Comparison of ENCODE assay signal across 17 cellular contexts in genomic region chr19:20197747-20198146, GRCh38. TPM values are rescaled to one million over a fixed set of nuclear protein-coding genes. Genes with fewer than 3 reads are reported as not detected.
DNase-seq lines count a peak whose midpoint lies in the region; ATAC-seq, FAIRE-seq and TF ChIP-seq lines count a peak whose summit lies in the region.
"Had no signal": no experiment of that assay in that cellular context is flagged by ENCODE, and none has a peak within 500 bp of the region (broad histone marks: within the 10 kb centered on the region; RNA-seq: fewer than 3 reads in every experiment).

No MANE protein-coding gene starts in this region.

- no peak for ATAC-seq in stimulated activated naive CD8-positive, alpha-beta T cell treated with anti-CD3 and anti-CD28 coated beads, Interleukin-15, amount 100 ng/mL, for 72 hours
- ATAC-seq in stimulated activated naive CD8-positive, alpha-beta T cell treated with anti-CD3 and anti-CD28 coated beads, Interleukin-15, Interleukin-2, amounts not matched to agents 100 U/mL and 50 U/mL, for 24 hours: no peak

- no peak overlapping the region for H3K27ac Mint-ChIP-seq in stimulated activated naive CD8-positive, alpha-beta T cell treated with anti-CD3 and anti-CD28 coated beads, Interleukin-15, amount 100 ng/mL, for 72 hours
- H3K27ac Mint-ChIP-seq: CD4-positive, alpha-beta memory T cell had no signal

- H3K27ac ChIP-seq in BLaER1 treated with 17β-estradiol and CSF1 and Interleukin-3, amounts not matched to agents 10 nM and 100 nM: no peak overlapping the region
- H3K27ac ChIP-seq in HEK293 (ENCODE audit: extremely low read depth, low read depth, low read length) (no peak overlapping the region), H1 (ENCODE audit: low read depth, low read length) (no peak overlapping the region), subcutaneous abdominal adipose tissue (ENCODE audit: low read depth, low read length) (no peak overlapping the region)
- H3K27ac ChIP-seq: C4-2B had no signal

- H2BK15ac ChIP-seq in H1 (ENCODE audit: low read length): no peak overlapping the region

- H2BK5ac ChIP-seq in H1 (ENCODE audit: low read depth, low read length): no peak overlapping the region

- no peaks in the 10 kb centered on the region for H4K20me1 ChIP-seq in BLaER1 treated with 17β-estradiol and CSF1 and Interleukin-3, amounts not matched to agents 10 nM and 100 nM
- H4K20me1 ChIP-seq in H1 (replicated peaks in 1 of 2; ENCODE audit: control insufficient read depth in 1 of 2, insufficient read depth in 2 of 2, low read length in 2 of 2): no peaks in the 10 kb centered on the region

- H3K14ac ChIP-seq in H1 (ENCODE audit: insufficient read length): no peak overlapping the region

- no peak overlapping the region for H3K4me3 Mint-ChIP-seq in stimulated activated naive CD8-positive, alpha-beta T cell treated with anti-CD3 and anti-CD28 coated beads, Interleukin-15, amount 100 ng/mL, for 72 hours
- H3K4me3 Mint-ChIP-seq: CD4-positive, alpha-beta memory T cell had no signal

- H3K4me3 ChIP-seq in BLaER1 treated with 17β-estradiol and CSF1 and Interleukin-3, amounts not matched to agents 10 nM and 100 nM: peak overlapping the region in 9 of 10 experiments; percentile 26 to 54 (median 41); a peak in 12 of 20 replicates
- H3K4me3 ChIP-seq in HEK293 (ENCODE audit: low read depth, low read length) (no peak overlapping the region), H1 (ENCODE audit: extremely low read depth in 1 of 4, insufficient read depth in 2 of 4, low read depth in 3 of 4, low read length in 4 of 4) (no peak overlapping the region), subcutaneous abdominal adipose tissue (ENCODE audit: low read depth in 1 of 5, low read length in 5 of 5) (peak overlapping the region in 3 of 5 donors; percentile 29 to 34 (median 34))

- no peaks in the 10 kb centered on the region for H3K27me3 Mint-ChIP-seq in stimulated activated naive CD8-positive, alpha-beta T cell treated with anti-CD3 and anti-CD28 coated beads, Interleukin-15, amount 100 ng/mL, for 72 hours
- H3K27me3 Mint-ChIP-seq: CD4-positive, alpha-beta memory T cell had no signal

- H3K4ac ChIP-seq in H1 (replicated peaks; ENCODE audit: insufficient read length, low read depth, low read length): no peak overlapping the region

- H3K23me2 ChIP-seq in H1 (ENCODE audit: low read depth, low read length): no peaks in the 10 kb centered on the region

- H3K4me1 ChIP-seq in BLaER1 treated with 17β-estradiol and CSF1 and Interleukin-3, amounts not matched to agents 10 nM and 100 nM: no peaks in the 10 kb centered on the region
- no peaks in the 10 kb centered on the region for H3K4me1 ChIP-seq in HEK293 (ENCODE audit: control insufficient read depth, insufficient read depth, low read length)
- no peaks in the 10 kb centered on the region for H3K4me1 ChIP-seq in H1 (replicated peaks in 1 of 4; ENCODE audit: control insufficient read depth in 3 of 4, insufficient read depth in 4 of 4, low read length in 3 of 4)
- H3K4me1 ChIP-seq in subcutaneous abdominal adipose tissue (ENCODE audit: control insufficient read depth in 5 of 5, insufficient read depth in 5 of 5, low read length in 5 of 5): no peaks in the 10 kb centered on the region

- TF ChIP-seq CTCF in HEK293 (tag by site-specific recombination; IDR thresholded peaks at IDR 0.05) (no peak), H1 (IDR thresholded peaks at IDR 0.05; ENCODE audit: control extremely low read depth in 1 of 3, insufficient read depth in 1 of 3, low read depth in 1 of 3, low read length in 3 of 3) (no peak)

- H3K79me1 ChIP-seq in H1 (ENCODE audit: low read depth, low read length): no peaks in the 10 kb centered on the region

- no peak for TF ChIP-seq EP300 in H1 (IDR thresholded peaks at IDR 0.05; ENCODE audit: borderline replicate concordance in 1 of 2, low read depth in 2 of 2, low read length in 2 of 2)

- CTCF ChIA-PET in HEK293 (lab: Yijun Ruan, JAX) (interaction anchor here (0.6 kb wide), 1 partner anchor 36 kb away, joined by 3 read pairs; no protein-coding TSS in a partner anchor), H1 (lab: Charles Lee; ENCODE audit: partially characterized antibody) (no interaction called here)

- H4K8ac ChIP-seq in H1 (ENCODE audit: extremely low read depth, insufficient read depth, low read length): no peak overlapping the region

- H3K23ac ChIP-seq in H1 (ENCODE audit: insufficient read length): no peak overlapping the region

- TF ChIP-seq POLR2A in H1 (IDR thresholded peaks at IDR 0.05; ENCODE audit: control extremely low read depth in 1 of 2, low read depth in 2 of 2, low read length in 2 of 2): no peak

- H3K27me3 ChIP-seq in BLaER1 treated with 17β-estradiol and CSF1 and Interleukin-3, amounts not matched to agents 10 nM and 100 nM: no peaks in the 10 kb centered on the region
- no peaks in the 10 kb centered on the region for H3K27me3 ChIP-seq in H1 (replicated peaks in 1 of 4; ENCODE audit: control insufficient read depth in 3 of 4, extremely low read depth in 1 of 4, insufficient read depth in 3 of 4, low read length in 3 of 4)
- no peaks in the 10 kb centered on the region for H3K27me3 ChIP-seq in subcutaneous abdominal adipose tissue (ENCODE audit: control insufficient read depth in 5 of 5, insufficient read depth in 4 of 5, low read length in 5 of 5)

- H4K91ac ChIP-seq in H1 (replicated peaks; ENCODE audit: insufficient read length, low read length): no peak overlapping the region

- no peak for FAIRE-seq in H1 (lab: Jason Lieb, UNC)
- FAIRE-seq: GM12892, GM19239, H54 had no signal

- no peak overlapping the region for H2BK120ac ChIP-seq in H1 (replicated peaks; ENCODE audit: low read depth, low read length)

- peaks cover 81 to 100% (median 92%) of the 10 kb centered on the region in 11 experiments for H3K36me3 ChIP-seq in BLaER1 treated with 17β-estradiol and CSF1 and Interleukin-3, amounts not matched to agents 10 nM and 100 nM
- H3K36me3 ChIP-seq in HEK293 (ENCODE audit: control insufficient read depth in 2 of 2, insufficient read depth in 1 of 2, low read length in 2 of 2): no peaks in the 10 kb centered on the region
- H3K36me3 ChIP-seq in H1 (ENCODE audit: control insufficient read depth in 2 of 4, insufficient read depth in 4 of 4, low read length in 3 of 4): peaks cover 0 to 48% (median 24%) of the 10 kb centered on the region in 4 experiments; a peak in 6 of 8 replicates
- peaks cover 10 to 21% (median 14%) of the 10 kb centered on the region in 5 donors for H3K36me3 ChIP-seq in subcutaneous abdominal adipose tissue (ENCODE audit: control insufficient read depth in 5 of 5, insufficient read depth in 5 of 5, low read length in 5 of 5)

- no peak for TF ChIP-seq RAD21 in H1 (IDR thresholded peaks at IDR 0.05 in 1 of 2, conservative IDR thresholded peaks at IDR 0.05 in 1 of 2; ENCODE audit: low read depth in 2 of 2, low read length in 2 of 2)

- no peak overlapping the region for H2BK20ac ChIP-seq in H1 (ENCODE audit: low read length)

- H3K9me3 ChIP-seq in BLaER1 treated with 17β-estradiol and CSF1 and Interleukin-3, amounts not matched to agents 10 nM and 100 nM (replicated peaks in 1 of 11): peaks cover 94 to 100% (median 97%) of the 10 kb centered on the region in 11 experiments
- no peaks in the 10 kb centered on the region for H3K9me3 ChIP-seq in HEK293 (ENCODE audit: control insufficient read depth, insufficient read depth, low read depth, low read length)
- peaks cover 12 to 19% of the 10 kb centered on the region in 2 experiments; a peak in 3 of 4 replicates for H3K9me3 ChIP-seq in H1 (ENCODE audit: insufficient read depth in 2 of 2, low read depth in 1 of 2, low read length in 1 of 2)
- H3K9me3 ChIP-seq in subcutaneous abdominal adipose tissue (ENCODE audit: control insufficient read depth in 5 of 5, low read length in 5 of 5): peaks cover 8 to 40% (median 20%) of the 10 kb centered on the region in 5 donors

- no peak overlapping the region for H2AFZ ChIP-seq in H1 (ENCODE audit: low read length)

- H3K56ac ChIP-seq in H1 (replicated peaks; ENCODE audit: insufficient read length, low read depth, low read length): no peak overlapping the region

- no peak for DNase-seq in H1 (ENCODE audit: low read depth in 1 of 2, low spot score in 2 of 2)
- DNase-seq in stimulated activated naive CD8-positive, alpha-beta T cell treated with anti-CD3 and anti-CD28 coated beads, Interleukin-15, amount 100 ng/mL, for 72 hours: no peak
- no peak for DNase-seq in stimulated activated naive CD8-positive, alpha-beta T cell treated with anti-CD3 and anti-CD28 coated beads, Interleukin-15, Interleukin-2, amounts not matched to agents 100 U/mL and 50 U/mL, for 24 hours
- DNase-seq in activated CD4-positive, CD25-positive, alpha-beta regulatory T cell treated with anti-CD3 and anti-CD28 coated beads, Interleukin-2, amount 50 U/mL, for 72 hours: no peak
- DNase-seq: ACHN; CD4-positive, alpha-beta memory T cell; DMS153; DND-41; GDM1; IMR-90 had no signal

- POLR2A ChIA-PET in HEK293 (lab: Yijun Ruan, JAX): no interaction called here
- POLR2A ChIA-PET in H1 (lab: Charles Lee; ENCODE audit: partially characterized antibody): interaction anchor here (1.0 kb wide), 1 partner anchor 11 kb away, joined by 5 read pairs; no protein-coding TSS in a partner anchor

- H3K79me2 ChIP-seq in H1 (ENCODE audit: control insufficient read depth in 1 of 2, insufficient read depth in 2 of 2, low read length in 2 of 2): no peaks in the 10 kb centered on the region

- H4K5ac ChIP-seq in H1 (ENCODE audit: insufficient read length, low read depth, low read length): no peak overlapping the region

- no peak overlapping the region for H2BK12ac ChIP-seq in H1 (ENCODE audit: low read depth, low read length)

- 95% methylated on average over 3 of the region's 3 CpGs; no CpG with 5 or more reads in 1 of the 2 experiments for WGBS in H1 (ENCODE audit: extremely low coverage in 1 of 2, insufficient coverage in 1 of 2, insufficient read length in 1 of 2, insufficient replicate concordance in 2 of 2, low coverage in 1 of 2, low lambda C conversion rate in 2 of 2, missing lambda C conversion rate in 1 of 2), 2 experiments

- no peak overlapping the region for H2AK5ac ChIP-seq in H1 (ENCODE audit: low read depth, low read length)

- no peak overlapping the region for H3K9ac ChIP-seq in BLaER1 treated with 17β-estradiol and CSF1 and Interleukin-3, amounts not matched to agents 10 nM and 100 nM
- H3K9ac ChIP-seq in H1 (replicated peaks in 1 of 4; ENCODE audit: extremely low read depth in 1 of 4, low read depth in 3 of 4, low read length in 3 of 4): no peak overlapping the region
- H3K9ac ChIP-seq in subcutaneous abdominal adipose tissue (ENCODE audit: low read length in 5 of 5): no peak overlapping the region

- no peaks in the 10 kb centered on the region for H3K4me1 Mint-ChIP-seq in stimulated activated naive CD8-positive, alpha-beta T cell treated with anti-CD3 and anti-CD28 coated beads, Interleukin-15, amount 100 ng/mL, for 72 hours
- H3K4me1 Mint-ChIP-seq: CD4-positive, alpha-beta memory T cell had no signal

- H3K9me3 Mint-ChIP-seq in stimulated activated naive CD8-positive, alpha-beta T cell treated with anti-CD3 and anti-CD28 coated beads, Interleukin-15, amount 100 ng/mL, for 72 hours: peaks cover 15 to 24% of the 10 kb centered on the region in 2 donors

- no peak overlapping the region for H3K18ac ChIP-seq in H1 (ENCODE audit: extremely low read depth, low read length)

- H3K4me2 ChIP-seq in BLaER1 treated with 17β-estradiol and CSF1 and Interleukin-3, amounts not matched to agents 10 nM and 100 nM: no peak overlapping the region
- no peak overlapping the region for H3K4me2 ChIP-seq in H1 (ENCODE audit: insufficient read depth in 1 of 2, low read depth in 2 of 2, low read length in 2 of 2)

RNA-seq across cellular contexts. Expression of gene ZNF486, which starts 30.7 kb away (rescaled TPM):
- total RNA-seq in H1 (2021; fragmentation: NEBNext Ultra II Directional; extraction: Animal tissue kit (Norgen Biotek cat#: 25700)): 21.3 and 23.4 TPM in 2 replicates
- 6.3 and 10.7 TPM in 2 replicates for polyA plus RNA-seq in H1 (2011; rRNA removed)
- polyA plus RNA-seq in H1 (2011; cell fraction: cytosol; rRNA removed): 11.0 TPM
- 6.5 TPM for polyA plus RNA-seq in H1 (2011; cell fraction: nucleus; rRNA removed)
- polyA plus RNA-seq in H1 (2012, experiment 1 of 2): 10.5 to 15.0 TPM (median 11.2 TPM) in 4 replicates
- polyA plus RNA-seq in H1 (2012, experiment 2 of 2): 4.6 TPM
- 17.6 TPM for polyA plus RNA-seq in H1 (2013, experiment 1 of 2)
- 15.9 TPM for polyA plus RNA-seq in H1 (2013, experiment 2 of 2)
- polyA minus RNA-seq in H1 (2011; rRNA and poly(A)+ RNA removed): 16.1 and 20.6 TPM in 2 replicates
- polyA minus RNA-seq in H1 (2011; cell fraction: cytosol; rRNA and poly(A)+ RNA removed): 24.7 TPM
- polyA minus RNA-seq in H1 (2011; cell fraction: nucleus; rRNA and poly(A)+ RNA removed): 47.8 TPM

Comparison
In these comparisons a context has a peak if more than half of its experiments do, and no peak if none do; other contexts are left out.
1. H3K4me3 ChIP-seq: peak in BLaER1 treated with 17β-estradiol and CSF1 and Interleukin-3, amounts not matched to agents 10 nM and 100 nM (9 of 10) and subcutaneous abdominal adipose tissue (3 of 5); none in HEK293 (single experiment) and H1 (0 of 4).